ENCODE assay signal across 12 cellular contexts in the genomic region with DNA sequence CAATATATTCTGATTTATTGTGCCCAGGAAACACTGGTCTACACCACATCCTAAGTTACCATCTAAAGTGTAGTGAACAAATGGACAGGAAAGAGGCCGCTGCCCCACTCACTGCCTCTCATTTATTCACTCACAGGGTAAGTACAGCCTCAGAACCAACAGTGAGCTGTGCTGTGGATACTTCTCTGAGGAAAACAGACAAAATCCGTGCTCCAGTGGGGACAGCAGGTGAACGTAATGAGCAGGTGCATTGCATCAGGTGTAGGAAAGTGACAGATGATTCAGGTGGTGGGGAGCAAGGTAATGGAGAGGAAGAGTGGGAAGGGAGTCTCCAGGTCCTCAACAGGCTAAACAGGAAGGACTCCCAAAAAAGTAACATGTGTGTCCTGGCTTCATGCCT. TPM values are rescaled to one million over a fixed set of nuclear protein-coding genes. Genes with fewer than 3 reads are reported as not detected.
DNase-seq lines count a peak whose midpoint lies in the region; ATAC-seq, FAIRE-seq and TF ChIP-seq lines count a peak whose summit lies in the region.
"Had no signal": no experiment of that assay in that cellular context is flagged by ENCODE, and none has a peak within 500 bp of the region (broad histone marks: within the 10 kb centered on the region; RNA-seq: fewer than 3 reads in every experiment).

No MANE protein-coding gene starts in this region.

- no peaks in the 10 kb centered on the region for H3K4me1 ChIP-seq in Caco-2
- peaks cover 0 to 4% of the 10 kb centered on the region in 2 donors for H3K4me1 ChIP-seq in kidney (ENCODE audit: control insufficient read depth in 1 of 2, insufficient read depth in 1 of 2, low read depth in 1 of 2, low read length in 2 of 2)
- H3K4me1 ChIP-seq: A549 had no signal

- no peak overlapping the region for H3K9ac ChIP-seq in kidney (ENCODE audit: low read length in 2 of 2)

- intact Hi-C loops in Caco-2 (cut with micrococcal nuclease; ENCODE audit: unreplicated experiment) (loop anchor here (5.0 to 10.0 kb wide), 2 partner anchors 134 to 401 kb away; partner anchors contain the start of gene ULBP3), kidney (cut with DNase I) (loop anchor here (5.0 kb wide), 1 partner anchor 84 kb away; no protein-coding TSS in a partner anchor)

- H3K9me3 ChIP-seq in Caco-2 (no peaks in the 10 kb centered on the region), kidney (ENCODE audit: control insufficient read depth in 1 of 2, low read length in 2 of 2) (no peaks in the 10 kb centered on the region), WERI-Rb-1 (ENCODE audit: severe bottlenecking) (no peaks in the 10 kb centered on the region)
- H3K9me3 ChIP-seq: A549 had no signal

- no peaks in the 10 kb centered on the region; the same call in none of the 2 replicates for H3K27me3 ChIP-seq in Caco-2 (replicated peaks; ENCODE audit: control insufficient read depth, insufficient read depth, low read length)
- peaks cover 80% of the 10 kb centered on the region for H3K27me3 ChIP-seq in WERI-Rb-1 (ENCODE audit: insufficient read depth, low read depth, severe bottlenecking)

- H3K27ac ChIP-seq in kidney (ENCODE audit: low read depth in 2 of 2, low read length in 2 of 2): no peak overlapping the region
- H3K27ac ChIP-seq in WERI-Rb-1: no peak overlapping the region
- H3K27ac ChIP-seq: A549 had no signal

- no peak for FAIRE-seq in kidney (lab: Jason Lieb, UNC)
- FAIRE-seq: A549 had no signal

- no peak for TF ChIP-seq CTCF in Caco-2 (IDR thresholded peaks at IDR 0.05; ENCODE audit: insufficient read depth in 1 of 2, low read depth in 1 of 2, low read length in 1 of 2, severe bottlenecking in 1 of 2, unreplicated experiment in 1 of 2)
- no peak for TF ChIP-seq CTCF in kidney (IDR thresholded peaks at IDR 0.05; ENCODE audit: borderline replicate concordance, extremely low read depth, insufficient read depth)
- no peak for TF ChIP-seq CTCF in WERI-Rb-1 (IDR thresholded peaks at IDR 0.05; ENCODE audit: low read depth, low read length)

- DNase-seq in activated CD4-positive, CD25-positive, alpha-beta regulatory T cell treated with anti-CD3 and anti-CD28 coated beads, Interleukin-2, amount 50 U/mL, for 72 hours: peak; percentile 1
- no peak for DNase-seq in Caco-2
- peak; percentile 26 for DNase-seq in SW480 (ENCODE audit: low spot score)
- DNase-seq in kidney: peak; percentile 15
- DNase-seq in WERI-Rb-1: no peak
- DNase-seq in natural killer cell treated with Interleukin-12 subunit alpha and Interleukin-12 subunit beta and Interleukin-15 and Interleukin-18, amount 100 ng/mL, for 72 hours (ENCODE audit: low spot score): no peak
- DNase-seq: NCI-H1048 had no signal

- no peak overlapping the region for H3K4me3 ChIP-seq in Caco-2 (ENCODE audit: low read depth, low read length)
- no peak overlapping the region for H3K4me3 ChIP-seq in kidney (ENCODE audit: low read length in 2 of 2)
- H3K4me3 ChIP-seq in WERI-Rb-1 (ENCODE audit: low read depth, low read length): no peak overlapping the region
- H3K4me3 ChIP-seq: A549 had no signal

- H3K9me3 Mint-ChIP-seq in Caco-2 (ENCODE audit: unreplicated experiment): no peaks in the 10 kb centered on the region
- H3K9me3 Mint-ChIP-seq in natural killer cell treated with Interleukin-12 subunit alpha and Interleukin-12 subunit beta and Interleukin-15 and Interleukin-18, amount 100 ng/mL, for 72 hours: no peaks in the 10 kb centered on the region

- no TSS peak for BruUV-seq in Caco-2 (replicated peaks; lab: Mats Ljungman, UMichigan)

- peak overlapping the region; percentile 1 for H3K4me3 Mint-ChIP-seq in Caco-2 (ENCODE audit: unreplicated experiment)
- H3K4me3 Mint-ChIP-seq in natural killer cell treated with Interleukin-12 subunit alpha and Interleukin-12 subunit beta and Interleukin-15 and Interleukin-18, amount 100 ng/mL, for 72 hours: no peak overlapping the region

- POLR2A ChIA-PET in Caco-2 (lab: Charles Lee): no interaction called here

- peaks cover 33% of the 10 kb centered on the region for H3K27me3 Mint-ChIP-seq in Caco-2 (ENCODE audit: insufficient read depth, unreplicated experiment)
- H3K27me3 Mint-ChIP-seq in natural killer cell treated with Interleukin-12 subunit alpha and Interleukin-12 subunit beta and Interleukin-15 and Interleukin-18, amount 100 ng/mL, for 72 hours: peaks cover 71 to 89% of the 10 kb centered on the region in 2 donors

- H3K27ac Mint-ChIP-seq in Caco-2 (ENCODE audit: unreplicated experiment): no peak overlapping the region
- no peak overlapping the region for H3K27ac Mint-ChIP-seq in natural killer cell treated with Interleukin-12 subunit alpha and Interleukin-12 subunit beta and Interleukin-15 and Interleukin-18, amount 100 ng/mL, for 72 hours

- ATAC-seq in activated CD4-positive, CD25-positive, alpha-beta regulatory T cell treated with anti-CD3 and anti-CD28 coated beads, Interleukin-2, amount 50 U/mL, for 24 hours: no peak
- ATAC-seq in natural killer cell treated with Interleukin-12 subunit alpha and Interleukin-12 subunit beta and Interleukin-15 and Interleukin-18, amount 100 ng/mL, for 72 hours: no peak
- no peak for ATAC-seq in GM18909 (IDR thresholded peaks at IDR 0.05; ENCODE audit: poor library complexity, unreplicated experiment)

- H3K4me1 Mint-ChIP-seq in Caco-2 (ENCODE audit: low read depth, unreplicated experiment): peaks cover 7% of the 10 kb centered on the region
- peaks cover 3 to 10% of the 10 kb centered on the region in 2 donors for H3K4me1 Mint-ChIP-seq in natural killer cell treated with Interleukin-12 subunit alpha and Interleukin-12 subunit beta and Interleukin-15 and Interleukin-18, amount 100 ng/mL, for 72 hours (ENCODE audit: low read depth in 2 of 2)

- H3K36me3 ChIP-seq in Caco-2 (ENCODE audit: control insufficient read depth, insufficient read depth, low read length) (no peaks in the 10 kb centered on the region), kidney (ENCODE audit: control insufficient read depth in 1 of 2, insufficient read depth in 2 of 2, low read length in 2 of 2) (no peaks in the 10 kb centered on the region), WERI-Rb-1 (no peaks in the 10 kb centered on the region)

- H3K36me3 Mint-ChIP-seq in Caco-2 (ENCODE audit: insufficient read depth, unreplicated experiment): no peaks in the 10 kb centered on the region
- H3K36me3 Mint-ChIP-seq in natural killer cell treated with Interleukin-12 subunit alpha and Interleukin-12 subunit beta and Interleukin-15 and Interleukin-18, amount 100 ng/mL, for 72 hours: no peaks in the 10 kb centered on the region

- CTCF ChIA-PET in Caco-2 (lab: Charles Lee): interaction anchor here (0.9 kb wide), 1 partner anchor 92 kb away, joined by 3 read pairs; no protein-coding TSS in a partner anchor

RNA-seq across cellular contexts. Expression of gene ULBP2, which starts 8.4 kb away (rescaled TPM):
- 4.8 and 4.9 TPM in 2 replicates for total RNA-seq in Caco-2 (2022)
- total RNA-seq in kidney: 1.3 TPM
- 2.5 TPM for polyA plus RNA-seq in kidney (ENCODE audit: insufficient read depth, low read depth, low replicate concordance)
- total RNA-seq in natural killer cell treated with Interleukin-12 subunit alpha and Interleukin-12 subunit beta and Interleukin-15 and Interleukin-18, amount 100 ng/mL, for 72 hours: 1 to 10 TPM in 1 of 2 donors, under 1 TPM in 1; 0.98 to 4.0 TPM

RNA-seq across cellular contexts. Expression of gene RAET1G, which starts 10.5 kb away (rescaled TPM):
- not detected in 2 replicates for total RNA-seq in Caco-2 (2022)
- 0.41 TPM for total RNA-seq in kidney
- polyA plus RNA-seq in kidney (ENCODE audit: insufficient read depth, low read depth, low replicate concordance): 1.3 TPM
- under 1 TPM in 1 of 2 donors, not detected in 1; 0.43 TPM for total RNA-seq in natural killer cell treated with Interleukin-12 subunit alpha and Interleukin-12 subunit beta and Interleukin-15 and Interleukin-18, amount 100 ng/mL, for 72 hours
- total RNA-seq: H4 had no signal

RNA-seq across cellular contexts. Expression of gene ULBP1, which starts 30.3 kb away (rescaled TPM):
- total RNA-seq in Caco-2 (2022) (5.4 and 7.7 TPM in 2 replicates), kidney (0.72 TPM)
- polyA plus RNA-seq in kidney (ENCODE audit: insufficient read depth, low read depth, low replicate concordance): 0.47 TPM
- total RNA-seq in natural killer cell treated with Interleukin-12 subunit alpha and Interleukin-12 subunit beta and Interleukin-15 and Interleukin-18, amount 100 ng/mL, for 72 hours: 1 to 10 TPM in 1 of 2 donors, under 1 TPM in 1; 0.31 to 1.5 TPM
- total RNA-seq: MCF 10A had no signal

RNA-seq across cellular contexts. Expression of gene RAET1E, which starts 35.5 kb away (rescaled TPM):
- not detected in 2 replicates for total RNA-seq in Caco-2 (2022)
- total RNA-seq in kidney: 1.0 TPM
- 3.1 TPM for polyA plus RNA-seq in kidney (ENCODE audit: insufficient read depth, low read depth, low replicate concordance)
- not detected for total RNA-seq in natural killer cell treated with Interleukin-12 subunit alpha and Interleukin-12 subunit beta and Interleukin-15 and Interleukin-18, amount 100 ng/mL, for 72 hours
- total RNA-seq: H4 had no signal

Comparison
In these comparisons a context has a peak if more than half of its experiments do, and no peak if none do; other contexts are left out.
1. DNase-seq: peak in activated CD4-positive, CD25-positive, alpha-beta regulatory T cell treated with anti-CD3 and anti-CD28 coated beads, Interleukin-2, amount 50 U/mL, for 72 hours (single experiment), SW480 (single experiment) and kidney (single experiment); none in Caco-2 (0 of 2), WERI-Rb-1 (single experiment) and natural killer cell treated with Interleukin-12 subunit alpha and Interleukin-12 subunit beta and Interleukin-15 and Interleukin-18, amount 100 ng/mL, for 72 hours (single experiment).